ENCODE assay signal across 11 cellular contexts in genomic region chr13:39779337-39780270, GRCh38.
A peak's percentile ranks its signal among the peaks of the same experiment; 100 is the strongest.
DNase-seq lines count a peak whose midpoint lies in the region; ATAC-seq, FAIRE-seq and TF ChIP-seq lines count a peak whose summit lies in the region.
"Had no signal": no experiment of that assay in that cellular context is flagged by ENCODE, and none has a peak within 500 bp of the region (broad histone marks: within the 10 kb centered on the region; RNA-seq: fewer than 3 reads in every experiment).

No MANE protein-coding gene starts in this region.

- no peaks in the 10 kb centered on the region for H3K4me1 ChIP-seq in small intestine (ENCODE audit: control insufficient read depth in 2 of 2, insufficient read depth in 1 of 2, low read depth in 1 of 2, low read length in 1 of 2)
- H3K4me1 ChIP-seq: ascending aorta had no signal

- no peak for TF ChIP-seq CTCF in chondrocyte (IDR thresholded peaks at IDR 0.05)

- intact Hi-C loops in activated T-helper 1 cell treated with anti-CD3 and anti-CD28 coated beads, Interleukin-12 subunit alpha, Interleukin-12 subunit beta, Interleukin-2, Interleukin-4 antibody, amounts not matched to agents 30 ng/mL and 10 ng/mL and 1 ng/mL, durations not matched to agents 14 hours and 24 hours and 36 hours (cut with micrococcal nuclease) = loop anchor here (5.0 to 10.0 kb wide), 6 partner anchors 43 to 1435 kb away; partner anchors contain the start of gene UFM1
- intact Hi-C loops in Right ventricle myocardium inferior (cut with DNase I) = loop anchor here (5.0 to 10.0 kb wide), 3 partner anchors 165 to 903 kb away; no protein-coding TSS in a partner anchor

- H3K27ac ChIP-seq in small intestine (ENCODE audit: low read depth in 1 of 2, low read length in 1 of 2) = no peak overlapping the region
- H3K27ac ChIP-seq: ascending aorta, gastroesophageal sphincter had no signal

- no peak overlapping the region for H3K27ac Mint-ChIP-seq in activated T-helper 1 cell treated with anti-CD3 and anti-CD28 coated beads, Interleukin-12 subunit alpha, Interleukin-12 subunit beta, Interleukin-2, Interleukin-4 antibody, amounts not matched to agents 30 ng/mL and 10 ng/mL and 1 ng/mL, durations not matched to agents 14 hours and 24 hours and 36 hours
- peak overlapping the region; percentile 8 for H3K27ac Mint-ChIP-seq in chondrocyte (ENCODE audit: unreplicated experiment)
- H3K27ac Mint-ChIP-seq in stimulated activated effector memory CD8-positive, alpha-beta T cell treated with anti-CD3 and anti-CD28 coated beads, Interleukin-12 subunit alpha, Interleukin-12 subunit beta, amount 100 ng/mL, for 72 hours = peak overlapping the region; percentile 96
- H3K27ac Mint-ChIP-seq: stimulated activated naive B cell treated with anti-CD40 and anti-IgM and Interleukin-4, amounts not matched to agents 10 μg/mL and 1 μg/mL and 100 μg/mL, for 72 hours had no signal

- H3K36me3 Mint-ChIP-seq in activated T-helper 1 cell treated with anti-CD3 and anti-CD28 coated beads, Interleukin-12 subunit alpha, Interleukin-12 subunit beta, Interleukin-2, Interleukin-4 antibody, amounts not matched to agents 30 ng/mL and 10 ng/mL and 1 ng/mL, durations not matched to agents 14 hours and 24 hours and 36 hours (ENCODE audit: low read depth) = peaks cover 4% of the 10 kb centered on the region
- no peaks in the 10 kb centered on the region for H3K36me3 Mint-ChIP-seq in chondrocyte (ENCODE audit: low read depth)
- no peaks in the 10 kb centered on the region for H3K36me3 Mint-ChIP-seq in stimulated activated effector memory CD8-positive, alpha-beta T cell treated with anti-CD3 and anti-CD28 coated beads, Interleukin-12 subunit alpha, Interleukin-12 subunit beta, amount 100 ng/mL, for 72 hours

- no peak for FAIRE-seq in small intestine (lab: Jason Lieb, UNC)

- no peak overlapping the region for H3K4me3 Mint-ChIP-seq in activated T-helper 1 cell treated with anti-CD3 and anti-CD28 coated beads, Interleukin-12 subunit alpha, Interleukin-12 subunit beta, Interleukin-2, Interleukin-4 antibody, amounts not matched to agents 30 ng/mL and 10 ng/mL and 1 ng/mL, durations not matched to agents 14 hours and 24 hours and 36 hours
- H3K4me3 Mint-ChIP-seq in chondrocyte (ENCODE audit: unreplicated experiment) = no peak overlapping the region
- no peak overlapping the region for H3K4me3 Mint-ChIP-seq in stimulated activated effector memory CD8-positive, alpha-beta T cell treated with anti-CD3 and anti-CD28 coated beads, Interleukin-12 subunit alpha, Interleukin-12 subunit beta, amount 100 ng/mL, for 72 hours
- H3K4me3 Mint-ChIP-seq: stimulated activated naive B cell treated with anti-CD40 and anti-IgM and Interleukin-4, amounts not matched to agents 10 μg/mL and 1 μg/mL and 100 μg/mL, for 72 hours had no signal

- no peak for ATAC-seq in stimulated activated effector memory CD8-positive, alpha-beta T cell treated with anti-CD3 and anti-CD28 coated beads, Interleukin-12 subunit alpha, Interleukin-12 subunit beta, amount 100 ng/mL, for 72 hours
- ATAC-seq in Right ventricle myocardium inferior = no peak
- ATAC-seq: gastroesophageal sphincter; stimulated activated naive B cell treated with anti-CD40 and anti-IgM and Interleukin-4, amounts not matched to agents 10 μg/mL and 1 μg/mL and 100 μg/mL, for 72 hours had no signal

- no peaks in the 10 kb centered on the region for H3K27me3 Mint-ChIP-seq in activated T-helper 1 cell treated with anti-CD3 and anti-CD28 coated beads, Interleukin-12 subunit alpha, Interleukin-12 subunit beta, Interleukin-2, Interleukin-4 antibody, amounts not matched to agents 30 ng/mL and 10 ng/mL and 1 ng/mL, durations not matched to agents 14 hours and 24 hours and 36 hours (ENCODE audit: insufficient read depth)
- H3K27me3 Mint-ChIP-seq in chondrocyte (ENCODE audit: low read depth) = no peaks in the 10 kb centered on the region
- H3K27me3 Mint-ChIP-seq: stimulated activated naive B cell treated with anti-CD40 and anti-IgM and Interleukin-4, amounts not matched to agents 10 μg/mL and 1 μg/mL and 100 μg/mL, for 72 hours had no signal

- H3K27me3 ChIP-seq in small intestine (ENCODE audit: control insufficient read depth in 2 of 2, insufficient read depth in 2 of 2, low read length in 2 of 2) = no peaks in the 10 kb centered on the region
- H3K27me3 ChIP-seq: ascending aorta, gastroesophageal sphincter had no signal

- no peaks in the 10 kb centered on the region for H3K9me3 ChIP-seq in small intestine (ENCODE audit: control insufficient read depth, low read depth)
- H3K9me3 ChIP-seq: ascending aorta had no signal

- 76 to 83% (median 83%) methylated on average over 8 of the region's 8 CpGs for WGBS in small intestine, 3 donors

- peaks cover 50% of the 10 kb centered on the region for H3K4me1 Mint-ChIP-seq in activated T-helper 1 cell treated with anti-CD3 and anti-CD28 coated beads, Interleukin-12 subunit alpha, Interleukin-12 subunit beta, Interleukin-2, Interleukin-4 antibody, amounts not matched to agents 30 ng/mL and 10 ng/mL and 1 ng/mL, durations not matched to agents 14 hours and 24 hours and 36 hours (ENCODE audit: low read depth)
- peaks cover 40% of the 10 kb centered on the region for H3K4me1 Mint-ChIP-seq in chondrocyte (ENCODE audit: low read depth)
- peaks cover 41% of the 10 kb centered on the region for H3K4me1 Mint-ChIP-seq in stimulated activated effector memory CD8-positive, alpha-beta T cell treated with anti-CD3 and anti-CD28 coated beads, Interleukin-12 subunit alpha, Interleukin-12 subunit beta, amount 100 ng/mL, for 72 hours

- no peaks in the 10 kb centered on the region for H3K36me3 ChIP-seq in small intestine (ENCODE audit: control insufficient read depth in 2 of 2, insufficient read depth in 2 of 2, low read length in 2 of 2)
- H3K36me3 ChIP-seq: ascending aorta, gastroesophageal sphincter had no signal

- DNase-seq in activated T-helper 1 cell treated with Interleukin-2 at 50 U/mL for 16 hours (ENCODE audit: low read depth) (peak; percentile 31), chondrocyte (ENCODE audit: low spot score) (no peak), Right ventricle myocardium inferior (ENCODE audit: missing footprints) (no peak), iPS-NIHi7 (ENCODE audit: extremely low spot score) (no peak), small intestine (no peak)
- no peak for DNase-seq in activated T-helper 1 cell treated with anti-CD3 and anti-CD28 coated beads, Interleukin-12 subunit alpha, Interleukin-12 subunit beta, Interleukin-2, Interleukin-4 antibody, amounts not matched to agents 30 ng/mL and 10 ng/mL and 1 ng/mL, durations not matched to agents 14 hours and 24 hours and 36 hours (ENCODE audit: low spot score)
- peak; percentile 45 to 49 for DNase-seq in activated CD4-positive, alpha-beta T cell treated with anti-CD3 and anti-CD28 coated beads for 4 hours
- no peak for DNase-seq in stimulated activated effector memory CD8-positive, alpha-beta T cell treated with anti-CD3 and anti-CD28 coated beads, Interleukin-12 subunit alpha, Interleukin-12 subunit beta, amount 100 ng/mL, for 72 hours (ENCODE audit: low spot score in 2 of 2)
- DNase-seq: stimulated activated naive B cell treated with anti-CD40 and anti-IgM and Interleukin-4, amounts not matched to agents 10 μg/mL and 1 μg/mL and 100 μg/mL, for 72 hours had no signal

- peaks cover 18% of the 10 kb centered on the region for H3K9me3 Mint-ChIP-seq in activated T-helper 1 cell treated with anti-CD3 and anti-CD28 coated beads, Interleukin-12 subunit alpha, Interleukin-12 subunit beta, Interleukin-2, Interleukin-4 antibody, amounts not matched to agents 30 ng/mL and 10 ng/mL and 1 ng/mL, durations not matched to agents 14 hours and 24 hours and 36 hours
- peaks cover 6% of the 10 kb centered on the region for H3K9me3 Mint-ChIP-seq in chondrocyte (ENCODE audit: low read depth)
- H3K9me3 Mint-ChIP-seq in stimulated activated effector memory CD8-positive, alpha-beta T cell treated with anti-CD3 and anti-CD28 coated beads, Interleukin-12 subunit alpha, Interleukin-12 subunit beta, amount 100 ng/mL, for 72 hours = peaks cover 3% of the 10 kb centered on the region

- H3K4me3 ChIP-seq in small intestine (ENCODE audit: low read depth in 1 of 2, low read length in 2 of 2) = no peak overlapping the region
- H3K4me3 ChIP-seq: ascending aorta, gastroesophageal sphincter had no signal

Comparison
In these comparisons a context has a peak if more than half of its experiments do, and no peak if none do; other contexts are left out.
1. DNase-seq: peak in activated T-helper 1 cell treated with Interleukin-2 at 50 U/mL for 16 hours (single experiment) and activated CD4-positive, alpha-beta T cell treated with anti-CD3 and anti-CD28 coated beads for 4 hours (2 of 2); none in activated T-helper 1 cell treated with anti-CD3 and anti-CD28 coated beads, Interleukin-12 subunit alpha, Interleukin-12 subunit beta, Interleukin-2, Interleukin-4 antibody, amounts not matched to agents 30 ng/mL and 10 ng/mL and 1 ng/mL, durations not matched to agents 14 hours and 24 hours and 36 hours (single experiment), chondrocyte (single experiment), stimulated activated effector memory CD8-positive, alpha-beta T cell treated with anti-CD3 and anti-CD28 coated beads, Interleukin-12 subunit alpha, Interleukin-12 subunit beta, amount 100 ng/mL, for 72 hours (0 of 2), Right ventricle myocardium inferior (single experiment), iPS-NIHi7 (single experiment) and small intestine (single experiment).